ENCODE assay signal across 27 cellular contexts in genomic region chr22:38411016-38411415, GRCh38. TPM values are rescaled to one million over a fixed set of nuclear protein-coding genes. Genes with fewer than 3 reads are reported as not detected.
"Had no signal": no experiment of that assay in that cellular context is flagged by ENCODE, and none has a peak within 500 bp of the region (broad histone marks: within the 10 kb centered on the region; RNA-seq: fewer than 3 reads in every experiment).

No MANE protein-coding gene starts in this region.

- ATAC-seq: activated CD8-positive, alpha-beta T cell treated with anti-CD3 and anti-CD28 coated beads for 36 hours; activated T-cell treated with anti-CD3 and anti-CD28 coated beads, Interleukin-2, amount 50 U/mL, for 72 hours; effector memory CD8-positive, alpha-beta T cell; esophagus mucosa; left colon; mucosa of descending colon; right lobe of liver; SK-N-SH treated with all-trans-retinoic acid at 6 μM for 48 hours; stimulated activated naive B cell treated with anti-CD40 and anti-IgM and Interleukin-4, amounts not matched to agents 10 μg/mL and 1 μg/mL and 100 μg/mL, for 72 hours had no signal

- H3K4me1 ChIP-seq: parathyroid adenoma had no signal

- H3K9me3 ChIP-seq: ascending aorta, mucosa of descending colon, right lobe of liver, testis had no signal

- H3K36me3 ChIP-seq: ascending aorta, brain microvascular endothelial cell, right lobe of liver had no signal

- H3K4me3 ChIP-seq: ascending aorta, mucosa of descending colon, right lobe of liver, smooth muscle cell, testis had no signal

- H3K27ac ChIP-seq: ascending aorta, brain microvascular endothelial cell, parathyroid adenoma, right lobe of liver, testis had no signal

- DNase-seq: activated CD4-positive, alpha-beta T cell treated with anti-CD3 and anti-CD28 coated beads for 48 hours; activated CD8-positive, alpha-beta T cell treated with anti-CD3 and anti-CD28 coated beads for 36 hours; activated gamma-delta T cell treated with Interleukin-2 at 50 U/mL for 16 hours; activated T-cell treated with anti-CD3 and anti-CD28 coated beads, Interleukin-2, amount 50 U/mL, for 72 hours; brain microvascular endothelial cell; central memory CD4-positive, alpha-beta T cell; effector memory CD8-positive, alpha-beta T cell; glutamatergic neuron; hypothalamus; islet precursor cell; left colon; mesendoderm; nephron progenitor cell; stimulated activated CD4-positive, alpha-beta T cell treated with anti-CD3 and anti-CD28 coated beads, Interleukin-15, amount 100 ng/mL, for 24 hours; stimulated activated naive B cell treated with anti-CD40 and anti-IgM and Interleukin-4, amounts not matched to agents 10 μg/mL and 1 μg/mL and 100 μg/mL, for 72 hours; trophoblast cell had no signal

- H3K27me3 ChIP-seq: ascending aorta, brain microvascular endothelial cell, right lobe of liver, testis had no signal

RNA-seq across cellular contexts. Expression of gene KCNJ4, which starts 44.0 kb away (rescaled TPM):
- total RNA-seq: activated CD8-positive, alpha-beta T cell treated with anti-CD3 and anti-CD28 coated beads for 36 hours; activated T-cell treated with anti-CD3 and anti-CD28 coated beads, Interleukin-2, amount 50 U/mL, for 72 hours; ascending aorta; dermis microvascular lymphatic vessel endothelial cell; endothelial cell of umbilical vein; esophagus mucosa; left colon; mucosa of descending colon; right lobe of liver; smooth muscle cell; T-helper 2 cell treated with Interferon-gamma antibody and Interleukin-4, amounts not matched to agents 100 ng/mL and 5 ng/mL, for 36 hours had no signal
- polyA plus RNA-seq: endothelial cell of umbilical vein, smooth muscle cell had no signal
